Comparison of ENCODE assay signal across 8 cellular contexts in genomic region chr6:138287144-138287955, GRCh38.
DNase-seq lines count a peak whose midpoint lies in the region; ATAC-seq, FAIRE-seq and TF ChIP-seq lines count a peak whose summit lies in the region.

No MANE protein-coding gene starts in this region.

- peaks cover 2% of the 10 kb centered on the region for H3K79me1 ChIP-seq in trophoblast cell (ENCODE audit: low read length)

- no peak overlapping the region for H2BK120ac ChIP-seq in trophoblast cell (ENCODE audit: insufficient read depth, low read length, poor library complexity)

- H2AK5ac ChIP-seq in trophoblast cell (ENCODE audit: low read length) = no peak overlapping the region

- no CpG with 5 or more reads among the region's 11 CpGs for WGBS in trophoblast cell (ENCODE audit: extremely low coverage, insufficient coverage, insufficient read length)

- peak; percentile 36 for TF ChIP-seq CTCF in D721Med (IDR thresholded peaks at IDR 0.05; ENCODE audit: insufficient read depth, missing control alignments)
- TF ChIP-seq CTCF in epithelial cell of proximal tubule (conservative IDR thresholded peaks at IDR 0.05; ENCODE audit: low read depth, low read length) = peak; percentile 81

- CTCF ChIA-PET in activated CD4-positive, alpha-beta memory T cell treated with anti-CD3 and anti-CD28 coated beads, Interleukin-2, amount 10 ng/mL, durations not matched to agents 7 days and 5 days (lab: Charles Lee) = interaction anchor here (0.6 to 5.4 kb wide), 9 partner anchors 9 to 206 kb away, joined by 3 to 49 read pairs (median 3); no protein-coding TSS in a partner anchor

- H3K27ac Mint-ChIP-seq in activated CD4-positive, alpha-beta memory T cell treated with anti-CD3 and anti-CD28 coated beads, Interleukin-2, amount 10 ng/mL, durations not matched to agents 7 days and 5 days = no peak overlapping the region

- H4K12ac ChIP-seq in trophoblast cell (ENCODE audit: low read depth, low read length) = no peak overlapping the region

- peaks cover 0 to 2% of the 10 kb centered on the region in 2 experiments for H3K4me1 ChIP-seq in trophoblast cell (ENCODE audit: control insufficient read depth in 1 of 2, insufficient read depth in 2 of 2, low read length in 2 of 2)

- no peak overlapping the region for H2AFZ ChIP-seq in trophoblast cell (ENCODE audit: insufficient read depth, low read length, poor library complexity)

- no peak overlapping the region for H3K27ac ChIP-seq in trophoblast cell (ENCODE audit: low read depth, low read length)

- no peaks in the 10 kb centered on the region for H3K9me3 ChIP-seq in trophoblast cell (ENCODE audit: insufficient read depth, low read depth, low read length)

- H3K27me3 Mint-ChIP-seq in activated CD4-positive, alpha-beta memory T cell treated with anti-CD3 and anti-CD28 coated beads, Interleukin-2, amount 10 ng/mL, durations not matched to agents 7 days and 5 days = no peaks in the 10 kb centered on the region

- no peak overlapping the region for H4K8ac ChIP-seq in trophoblast cell (ENCODE audit: low read depth, low read length)

- POLR2A ChIA-PET in activated CD4-positive, alpha-beta memory T cell treated with anti-CD3 and anti-CD28 coated beads, Interleukin-2, amount 10 ng/mL, durations not matched to agents 7 days and 5 days (lab: Charles Lee) = no interaction called here

- no peak overlapping the region for H3K18ac ChIP-seq in trophoblast cell (ENCODE audit: low read length)

- no peaks in the 10 kb centered on the region for H3K79me2 ChIP-seq in trophoblast cell (ENCODE audit: control insufficient read depth, insufficient read depth, low read length, poor library complexity)

- H3K4me2 ChIP-seq in trophoblast cell (ENCODE audit: low read length) = no peak overlapping the region

- H4K91ac ChIP-seq in trophoblast cell (ENCODE audit: low read depth, low read length) = no peak overlapping the region

- no peak overlapping the region for H2BK5ac ChIP-seq in trophoblast cell (ENCODE audit: low read depth, low read length, poor library complexity)

- DNase-seq in D721Med (ENCODE audit: insufficient read length, low spot score) = no peak
- peak; percentile 5 to 12 for DNase-seq in NCI-H1930 (lab: John Stamatoyannopoulos, UW)
- DNase-seq in activated CD4-positive, alpha-beta memory T cell treated with anti-CD3 and anti-CD28 coated beads, Interleukin-2, amount 10 ng/mL, durations not matched to agents 7 days and 5 days = peak; percentile 51
- no peak for DNase-seq in epithelial cell of proximal tubule (ENCODE audit: low read depth)
- DNase-seq in trophoblast cell = peak; percentile 89 to 98

- H3K36me3 Mint-ChIP-seq in activated CD4-positive, alpha-beta memory T cell treated with anti-CD3 and anti-CD28 coated beads, Interleukin-2, amount 10 ng/mL, durations not matched to agents 7 days and 5 days (ENCODE audit: low read depth) = no peaks in the 10 kb centered on the region

- H3K23ac ChIP-seq in trophoblast cell (ENCODE audit: low read length) = no peak overlapping the region

- H3K4me3 Mint-ChIP-seq in activated CD4-positive, alpha-beta memory T cell treated with anti-CD3 and anti-CD28 coated beads, Interleukin-2, amount 10 ng/mL, durations not matched to agents 7 days and 5 days = no peak overlapping the region

- H3K36me3 ChIP-seq in trophoblast cell (ENCODE audit: control insufficient read depth in 1 of 2, insufficient read depth in 2 of 2, low read length in 2 of 2) = no peaks in the 10 kb centered on the region

- H3K9me3 Mint-ChIP-seq in activated CD4-positive, alpha-beta memory T cell treated with anti-CD3 and anti-CD28 coated beads, Interleukin-2, amount 10 ng/mL, durations not matched to agents 7 days and 5 days = no peaks in the 10 kb centered on the region

- no peak overlapping the region for H3K14ac ChIP-seq in trophoblast cell (ENCODE audit: low read length)

- no peak for FAIRE-seq in D721Med (lab: Jason Lieb, UNC)

- H2BK12ac ChIP-seq in trophoblast cell (ENCODE audit: low read length) = no peak overlapping the region

- no peak overlapping the region for H3K4ac ChIP-seq in trophoblast cell (ENCODE audit: low read depth, low read length)

- no peak overlapping the region for H3K9ac ChIP-seq in trophoblast cell (ENCODE audit: low read length)

- ATAC-seq in GM21786 (IDR thresholded peaks at IDR 0.05; ENCODE audit: unreplicated experiment) (peak; percentile 74), HG03045 (IDR thresholded peaks at IDR 0.05; ENCODE audit: unreplicated experiment) (no peak), GM18519 (IDR thresholded peaks at IDR 0.05; ENCODE audit: low FRiP score, unreplicated experiment) (no peak)

- H3K27me3 ChIP-seq in trophoblast cell (ENCODE audit: insufficient read depth, low read length) = no peaks in the 10 kb centered on the region

- H3K4me3 ChIP-seq in epithelial cell of proximal tubule (ENCODE audit: low read depth, low read length) = no peak overlapping the region
- no peak overlapping the region for H3K4me3 ChIP-seq in trophoblast cell (ENCODE audit: low read depth, low read length)

- peaks cover 5% of the 10 kb centered on the region for H3K4me1 Mint-ChIP-seq in activated CD4-positive, alpha-beta memory T cell treated with anti-CD3 and anti-CD28 coated beads, Interleukin-2, amount 10 ng/mL, durations not matched to agents 7 days and 5 days

Comparison
In these comparisons a context has a peak if more than half of its experiments do, and no peak if none do; other contexts are left out.
1. DNase-seq: peak in NCI-H1930 (2 of 2), activated CD4-positive, alpha-beta memory T cell treated with anti-CD3 and anti-CD28 coated beads, Interleukin-2, amount 10 ng/mL, durations not matched to agents 7 days and 5 days (single experiment) and trophoblast cell (2 of 2); none in D721Med (single experiment) and epithelial cell of proximal tubule (single experiment).